2 cellular contexts compared by ENCODE assay signal in the genomic region with DNA sequence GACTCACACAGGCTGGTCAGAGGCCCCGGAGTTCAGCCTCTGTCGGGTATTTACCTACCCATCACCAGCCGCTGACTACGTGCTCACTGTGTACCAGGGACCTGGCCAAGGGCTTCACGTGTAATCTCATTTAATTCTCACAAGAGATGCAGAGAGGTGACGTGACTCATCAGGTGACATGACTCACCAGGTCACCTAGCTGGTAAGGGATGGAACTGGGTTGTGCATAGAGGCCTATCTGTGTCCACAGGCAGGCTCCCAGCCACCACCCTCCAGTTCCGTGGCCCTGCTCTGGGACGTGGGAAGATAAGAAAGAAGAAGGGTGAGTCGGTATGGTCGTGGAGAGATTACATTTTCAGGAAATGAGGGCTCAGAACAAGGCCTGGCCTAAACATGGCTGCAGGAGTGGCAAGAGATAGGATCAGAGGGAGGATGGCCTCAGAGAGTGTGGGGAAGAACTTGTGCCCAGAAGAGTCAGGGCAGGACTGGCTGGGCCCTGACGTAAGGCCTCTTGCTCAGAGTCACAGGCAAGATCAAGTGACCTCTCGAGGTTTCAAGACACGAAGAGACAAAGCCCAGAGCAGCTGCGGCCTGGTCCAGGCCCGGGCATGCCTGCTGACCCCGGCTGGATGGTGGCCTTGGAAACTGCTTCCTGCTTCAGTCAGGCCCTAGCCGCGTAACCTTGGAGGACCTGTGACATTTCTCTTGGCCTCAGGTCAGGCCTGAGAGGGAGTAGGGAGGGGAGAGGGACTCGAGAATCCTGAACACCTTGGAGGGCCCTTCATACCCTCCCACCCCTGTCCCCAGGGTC.
TF ChIP-seq lines count a peak whose summit lies in the region.

No MANE protein-coding gene starts in this region.

TF ChIP-seq in K562, 482 proteins besides CTCF, POLR2A, EP300 and RAD21 (continued from another document and continues in another):
- TF ChIP-seq, protein P1, sequence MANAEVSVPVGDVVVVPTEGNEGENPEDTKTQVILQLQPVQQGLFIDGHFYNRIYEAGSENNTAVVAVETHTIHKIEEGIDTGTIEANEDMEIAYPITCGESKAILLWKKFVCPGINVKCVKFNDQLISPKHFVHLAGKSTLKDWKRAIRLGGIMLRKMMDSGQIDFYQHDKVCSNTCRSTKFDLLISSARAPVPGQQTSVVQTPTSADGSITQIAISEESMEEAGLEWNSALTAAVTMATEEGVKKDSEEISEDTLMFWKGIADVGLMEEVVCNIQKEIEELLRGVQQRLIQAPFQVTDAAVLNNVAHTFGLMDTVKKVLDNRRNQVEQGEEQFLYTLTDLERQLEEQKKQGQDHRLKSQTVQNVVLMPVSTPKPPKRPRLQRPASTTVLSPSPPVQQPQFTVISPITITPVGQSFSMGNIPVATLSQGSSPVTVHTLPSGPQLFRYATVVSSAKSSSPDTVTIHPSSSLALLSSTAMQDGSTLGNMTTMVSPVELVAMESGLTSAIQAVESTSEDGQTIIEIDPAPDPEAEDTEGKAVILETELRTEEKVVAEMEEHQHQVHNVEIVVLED (CRISPR knock-in tag; IDR thresholded peaks at IDR 0.05), result peak; percentile 67
- TF ChIP-seq KAT8 (IDR thresholded peaks at IDR 0.05; ENCODE audit: low read depth), result no peak
- TF ChIP-seq, protein P2, sequence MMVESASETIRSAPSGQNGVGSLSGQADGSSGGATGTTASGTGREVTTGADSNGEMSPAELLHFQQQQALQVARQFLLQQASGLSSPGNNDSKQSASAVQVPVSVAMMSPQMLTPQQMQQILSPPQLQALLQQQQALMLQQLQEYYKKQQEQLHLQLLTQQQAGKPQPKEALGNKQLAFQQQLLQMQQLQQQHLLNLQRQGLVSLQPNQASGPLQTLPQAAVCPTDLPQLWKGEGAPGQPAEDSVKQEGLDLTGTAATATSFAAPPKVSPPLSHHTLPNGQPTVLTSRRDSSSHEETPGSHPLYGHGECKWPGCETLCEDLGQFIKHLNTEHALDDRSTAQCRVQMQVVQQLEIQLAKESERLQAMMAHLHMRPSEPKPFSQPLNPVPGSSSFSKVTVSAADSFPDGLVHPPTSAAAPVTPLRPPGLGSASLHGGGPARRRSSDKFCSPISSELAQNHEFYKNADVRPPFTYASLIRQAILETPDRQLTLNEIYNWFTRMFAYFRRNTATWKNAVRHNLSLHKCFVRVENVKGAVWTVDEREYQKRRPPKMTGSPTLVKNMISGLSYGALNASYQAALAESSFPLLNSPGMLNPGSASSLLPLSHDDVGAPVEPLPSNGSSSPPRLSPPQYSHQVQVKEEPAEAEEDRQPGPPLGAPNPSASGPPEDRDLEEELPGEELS (CRISPR knock-in tag; IDR thresholded peaks at IDR 0.05; ENCODE audit: borderline replicate concordance), result no peak
- TF ChIP-seq MAZ (CRISPR knock-in tag; conservative IDR thresholded peaks at IDR 0.05 in 1 of 2, IDR thresholded peaks at IDR 0.05 in 1 of 2), result peak; percentile 63 to 97
- TF ChIP-seq FOXA1 (IDR thresholded peaks at IDR 0.05; ENCODE audit: borderline replicate concordance), result no peak
- 0 out of 2 replicates have a peak, but pooled peaks have one; percentile 14 for TF ChIP-seq ZNF212 (CRISPR knock-in tag; IDR thresholded peaks at IDR 0.05)
- no peak for TF ChIP-seq BRD4 (IDR thresholded peaks at IDR 0.05)
- TF ChIP-seq U2AF1 (optimal IDR thresholded peaks at IDR 0.05; ENCODE audit: low read depth, low read length), result no peak
- no peak for TF ChIP-seq ZNF57 (CRISPR knock-in tag; IDR thresholded peaks at IDR 0.05)
- TF ChIP-seq, protein P3, sequence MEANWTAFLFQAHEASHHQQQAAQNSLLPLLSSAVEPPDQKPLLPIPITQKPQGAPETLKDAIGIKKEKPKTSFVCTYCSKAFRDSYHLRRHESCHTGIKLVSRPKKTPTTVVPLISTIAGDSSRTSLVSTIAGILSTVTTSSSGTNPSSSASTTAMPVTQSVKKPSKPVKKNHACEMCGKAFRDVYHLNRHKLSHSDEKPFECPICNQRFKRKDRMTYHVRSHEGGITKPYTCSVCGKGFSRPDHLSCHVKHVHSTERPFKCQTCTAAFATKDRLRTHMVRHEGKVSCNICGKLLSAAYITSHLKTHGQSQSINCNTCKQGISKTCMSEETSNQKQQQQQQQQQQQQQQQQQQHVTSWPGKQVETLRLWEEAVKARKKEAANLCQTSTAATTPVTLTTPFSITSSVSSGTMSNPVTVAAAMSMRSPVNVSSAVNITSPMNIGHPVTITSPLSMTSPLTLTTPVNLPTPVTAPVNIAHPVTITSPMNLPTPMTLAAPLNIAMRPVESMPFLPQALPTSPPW (CRISPR knock-in tag; IDR thresholded peaks at IDR 0.05), result peak; percentile 87
- TF ChIP-seq RBM39 (optimal IDR thresholded peaks at IDR 0.05; ENCODE audit: low read depth, low read length), result no peak
- TF ChIP-seq, protein P4, sequence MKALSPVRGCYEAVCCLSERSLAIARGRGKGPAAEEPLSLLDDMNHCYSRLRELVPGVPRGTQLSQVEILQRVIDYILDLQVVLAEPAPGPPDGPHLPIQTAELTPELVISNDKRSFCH (CRISPR knock-in tag; IDR thresholded peaks at IDR 0.05), result peak; percentile 89
- TF ChIP-seq, protein P4 (tag; IDR thresholded peaks at IDR 0.05), result peak; percentile 100
- TF ChIP-seq, protein P5, sequence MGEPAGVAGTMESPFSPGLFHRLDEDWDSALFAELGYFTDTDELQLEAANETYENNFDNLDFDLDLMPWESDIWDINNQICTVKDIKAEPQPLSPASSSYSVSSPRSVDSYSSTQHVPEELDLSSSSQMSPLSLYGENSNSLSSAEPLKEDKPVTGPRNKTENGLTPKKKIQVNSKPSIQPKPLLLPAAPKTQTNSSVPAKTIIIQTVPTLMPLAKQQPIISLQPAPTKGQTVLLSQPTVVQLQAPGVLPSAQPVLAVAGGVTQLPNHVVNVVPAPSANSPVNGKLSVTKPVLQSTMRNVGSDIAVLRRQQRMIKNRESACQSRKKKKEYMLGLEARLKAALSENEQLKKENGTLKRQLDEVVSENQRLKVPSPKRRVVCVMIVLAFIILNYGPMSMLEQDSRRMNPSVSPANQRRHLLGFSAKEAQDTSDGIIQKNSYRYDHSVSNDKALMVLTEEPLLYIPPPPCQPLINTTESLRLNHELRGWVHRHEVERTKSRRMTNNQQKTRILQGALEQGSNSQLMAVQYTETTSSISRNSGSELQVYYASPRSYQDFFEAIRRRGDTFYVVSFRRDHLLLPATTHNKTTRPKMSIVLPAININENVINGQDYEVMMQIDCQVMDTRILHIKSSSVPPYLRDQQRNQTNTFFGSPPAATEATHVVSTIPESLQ (CRISPR knock-in tag; IDR thresholded peaks at IDR 0.05), result no peak; the same call in 1 of the 2 replicates
- TF ChIP-seq KDM5B (IDR thresholded peaks at IDR 0.05; ENCODE audit: insufficient replicate concordance, low read depth, low read length), result peak; percentile 57
- TF ChIP-seq, protein P6, sequence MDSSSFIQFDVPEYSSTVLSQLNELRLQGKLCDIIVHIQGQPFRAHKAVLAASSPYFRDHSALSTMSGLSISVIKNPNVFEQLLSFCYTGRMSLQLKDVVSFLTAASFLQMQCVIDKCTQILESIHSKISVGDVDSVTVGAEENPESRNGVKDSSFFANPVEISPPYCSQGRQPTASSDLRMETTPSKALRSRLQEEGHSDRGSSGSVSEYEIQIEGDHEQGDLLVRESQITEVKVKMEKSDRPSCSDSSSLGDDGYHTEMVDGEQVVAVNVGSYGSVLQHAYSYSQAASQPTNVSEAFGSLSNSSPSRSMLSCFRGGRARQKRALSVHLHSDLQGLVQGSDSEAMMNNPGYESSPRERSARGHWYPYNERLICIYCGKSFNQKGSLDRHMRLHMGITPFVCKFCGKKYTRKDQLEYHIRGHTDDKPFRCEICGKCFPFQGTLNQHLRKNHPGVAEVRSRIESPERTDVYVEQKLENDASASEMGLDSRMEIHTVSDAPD (CRISPR knock-in tag; IDR thresholded peaks at IDR 0.05), result peak; percentile 85; the same call in 1 of the 2 replicates

TF ChIP-seq in HepG2, 621 proteins besides CTCF, POLR2A, EP300 and RAD21 (continued from another document and continues in another):
- TF ChIP-seq KDM2A (CRISPR knock-in tag; IDR thresholded peaks at IDR 0.05; ENCODE audit: borderline replicate concordance, low read depth), result peak; percentile 49; the same call in 1 of the 2 replicates
- no peak for TF ChIP-seq CENPX (CRISPR knock-in tag; IDR thresholded peaks at IDR 0.05)
- TF ChIP-seq FOXO1 (CRISPR knock-in tag; IDR thresholded peaks at IDR 0.05), result peak; percentile 57; the same call in 1 of the 2 replicates
- TF ChIP-seq THYN1 (CRISPR knock-in tag; IDR thresholded peaks at IDR 0.05; ENCODE audit: borderline replicate concordance, low read depth), result 0 out of 2 replicates have a peak, but pooled peaks have one; percentile 53
- TF ChIP-seq, protein P7, sequence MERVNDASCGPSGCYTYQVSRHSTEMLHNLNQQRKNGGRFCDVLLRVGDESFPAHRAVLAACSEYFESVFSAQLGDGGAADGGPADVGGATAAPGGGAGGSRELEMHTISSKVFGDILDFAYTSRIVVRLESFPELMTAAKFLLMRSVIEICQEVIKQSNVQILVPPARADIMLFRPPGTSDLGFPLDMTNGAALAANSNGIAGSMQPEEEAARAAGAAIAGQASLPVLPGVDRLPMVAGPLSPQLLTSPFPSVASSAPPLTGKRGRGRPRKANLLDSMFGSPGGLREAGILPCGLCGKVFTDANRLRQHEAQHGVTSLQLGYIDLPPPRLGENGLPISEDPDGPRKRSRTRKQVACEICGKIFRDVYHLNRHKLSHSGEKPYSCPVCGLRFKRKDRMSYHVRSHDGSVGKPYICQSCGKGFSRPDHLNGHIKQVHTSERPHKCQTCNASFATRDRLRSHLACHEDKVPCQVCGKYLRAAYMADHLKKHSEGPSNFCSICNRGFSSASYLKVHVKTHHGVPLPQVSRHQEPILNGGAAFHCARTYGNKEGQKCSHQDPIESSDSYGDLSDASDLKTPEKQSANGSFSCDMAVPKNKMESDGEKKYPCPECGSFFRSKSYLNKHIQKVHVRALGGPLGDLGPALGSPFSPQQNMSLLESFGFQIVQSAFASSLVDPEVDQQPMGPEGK (CRISPR knock-in tag; IDR thresholded peaks at IDR 0.05), result peak; percentile 24; the same call in 1 of the 2 replicates
- TF ChIP-seq POLR2G (IDR thresholded peaks at IDR 0.05; ENCODE audit: low read depth, low read length), result peak; percentile 77
- TF ChIP-seq ZBTB21 (CRISPR knock-in tag; IDR thresholded peaks at IDR 0.05), result peak; percentile 30; the same call in 1 of the 2 replicates
- TF ChIP-seq ZZZ3 (CRISPR knock-in tag; IDR thresholded peaks at IDR 0.05; ENCODE audit: borderline replicate concordance), result peak; percentile 90; the same call in 1 of the 2 replicates
- TF ChIP-seq ZNF546 (CRISPR knock-in tag; conservative IDR thresholded peaks at IDR 0.05), result no peak
- no peak; the same call in 1 of the 2 replicates for TF ChIP-seq MTA1 (CRISPR knock-in tag; IDR thresholded peaks at IDR 0.05; ENCODE audit: borderline replicate concordance)
- peak; percentile 61; the same call in 1 of the 2 replicates for TF ChIP-seq ZNF891 (CRISPR knock-in tag; IDR thresholded peaks at IDR 0.05)
- no peak for TF ChIP-seq ZBTB42 (CRISPR knock-in tag; IDR thresholded peaks at IDR 0.05)
- TF ChIP-seq, protein P8, sequence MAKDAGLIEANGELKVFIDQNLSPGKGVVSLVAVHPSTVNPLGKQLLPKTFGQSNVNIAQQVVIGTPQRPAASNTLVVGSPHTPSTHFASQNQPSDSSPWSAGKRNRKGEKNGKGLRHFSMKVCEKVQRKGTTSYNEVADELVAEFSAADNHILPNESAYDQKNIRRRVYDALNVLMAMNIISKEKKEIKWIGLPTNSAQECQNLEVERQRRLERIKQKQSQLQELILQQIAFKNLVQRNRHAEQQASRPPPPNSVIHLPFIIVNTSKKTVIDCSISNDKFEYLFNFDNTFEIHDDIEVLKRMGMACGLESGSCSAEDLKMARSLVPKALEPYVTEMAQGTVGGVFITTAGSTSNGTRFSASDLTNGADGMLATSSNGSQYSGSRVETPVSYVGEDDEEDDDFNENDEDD (CRISPR knock-in tag; IDR thresholded peaks at IDR 0.05; ENCODE audit: borderline replicate concordance), result peak; percentile 59; the same call in 1 of the 2 replicates
- TF ChIP-seq ZNF816 (CRISPR knock-in tag; IDR thresholded peaks at IDR 0.05; ENCODE audit: borderline replicate concordance), result no peak
- peak; percentile 38; the same call in 1 of the 2 replicates for TF ChIP-seq ZNF543 (CRISPR knock-in tag; IDR thresholded peaks at IDR 0.05)
- no peak for TF ChIP-seq ZNF737 (CRISPR knock-in tag; IDR thresholded peaks at IDR 0.05; ENCODE audit: borderline replicate concordance)
- TF ChIP-seq ZNF792 (CRISPR knock-in tag; IDR thresholded peaks at IDR 0.05), result peak; percentile 83; the same call in 1 of the 2 replicates
- TF ChIP-seq ZNF547 (CRISPR knock-in tag; IDR thresholded peaks at IDR 0.05), result 0 out of 2 replicates have a peak, but pooled peaks have one; percentile 66
- peak; percentile 66; the same call in 1 of the 2 replicates for TF ChIP-seq ZNF788 (CRISPR knock-in tag; IDR thresholded peaks at IDR 0.05; ENCODE audit: borderline replicate concordance)
- TF ChIP-seq PHF20 (CRISPR knock-in tag; IDR thresholded peaks at IDR 0.05), result 0 out of 2 replicates have a peak, but pooled peaks have one; percentile 49
- peak; percentile 92 for TF ChIP-seq FOXA3 (CRISPR knock-in tag; IDR thresholded peaks at IDR 0.05)
- TF ChIP-seq, protein P9, sequence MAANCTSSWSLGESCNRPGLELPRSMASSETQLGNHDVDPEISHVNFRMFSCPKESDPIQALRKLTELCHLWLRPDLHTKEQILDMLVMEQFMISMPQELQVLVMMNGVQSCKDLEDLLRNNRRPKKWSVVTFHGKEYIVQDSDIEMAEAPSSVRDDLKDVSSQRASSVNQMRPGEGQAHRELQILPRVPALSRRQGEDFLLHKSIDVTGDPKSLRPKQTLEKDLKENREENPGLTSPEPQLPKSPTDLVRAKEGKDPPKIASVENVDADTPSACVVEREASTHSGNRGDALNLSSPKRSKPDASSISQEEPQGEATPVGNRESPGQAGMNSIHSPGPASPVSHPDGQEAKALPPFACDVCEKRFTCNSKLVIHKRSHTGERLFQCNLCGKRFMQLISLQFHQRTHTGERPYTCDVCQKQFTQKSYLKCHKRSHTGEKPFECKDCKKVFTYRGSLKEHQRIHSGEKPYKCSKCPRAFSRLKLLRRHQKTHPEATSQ (CRISPR knock-in tag; IDR thresholded peaks at IDR 0.05; ENCODE audit: borderline replicate concordance), result no peak
- no peak for TF ChIP-seq DNMT1 (CRISPR knock-in tag; IDR thresholded peaks at IDR 0.05)
- TF ChIP-seq NFYC (CRISPR knock-in tag; IDR thresholded peaks at IDR 0.05), result peak; percentile 33; the same call in 1 of the 2 replicates
- no peak for TF ChIP-seq CCDC6 (CRISPR knock-in tag; IDR thresholded peaks at IDR 0.05)
- no peak for TF ChIP-seq ELF4 (CRISPR knock-in tag; IDR thresholded peaks at IDR 0.05; ENCODE audit: borderline replicate concordance)
- peak; percentile 51; the same call in 1 of the 2 replicates for TF ChIP-seq ZNF772 (CRISPR knock-in tag; IDR thresholded peaks at IDR 0.05)
- peak; percentile 42 for TF ChIP-seq KMT2B (CRISPR knock-in tag; IDR thresholded peaks at IDR 0.05)
- no peak for TF ChIP-seq ZNF549 (CRISPR knock-in tag; IDR thresholded peaks at IDR 0.05)
